In genomic region chr15:65814271-65814670, GRCh38 we compare ENCODE assay signal across 7 cellular contexts. TPM values are rescaled to one million over a fixed set of nuclear protein-coding genes. Genes with fewer than 3 reads are reported as not detected.
DNase-seq lines count a peak whose midpoint lies in the region; ATAC-seq, FAIRE-seq and TF ChIP-seq lines count a peak whose summit lies in the region.
"Not testable (repeated sequence)": the region's sequence is repeated elsewhere in the genome, so short reads cannot be mapped to it uniquely, and the experiment has no call there.

No MANE protein-coding gene starts in this region.

- CTCF ChIA-PET in OCI-LY7 (lab: Charles Lee; ENCODE audit: unreplicated experiment), result not testable (repeated sequence)
- CTCF ChIA-PET in activated CD4-positive, alpha-beta T cell treated with anti-CD3 and anti-CD28 coated beads, Interleukin-2, amount 10 ng/mL, durations not matched to agents 7 days and 5 days (lab: Charles Lee), result interaction anchor here (0.6 to 2.6 kb wide), 3 partner anchors 19 to 1763 kb away, joined by 3 to 7 read pairs (median 3); no protein-coding TSS in a partner anchor

- H2AFZ ChIP-seq in OCI-LY7 (ENCODE audit: low read length), result peak overlapping the region; percentile 3; the same call in 1 of the 2 replicates

- H4K20me1 ChIP-seq in OCI-LY7 (ENCODE audit: insufficient read depth, low read length), result not testable (repeated sequence)

- peaks cover 19% of the 10 kb centered on the region for H3K4me1 ChIP-seq in CD4-positive, CD25-positive, alpha-beta regulatory T cell (ENCODE audit: control insufficient read depth, insufficient read depth, low read length, poor library complexity, severe bottlenecking)
- peaks cover 25% of the 10 kb centered on the region for H3K4me1 ChIP-seq in OCI-LY7 (ENCODE audit: insufficient read depth, low read length, poor library complexity, severe bottlenecking)

- not testable (repeated sequence) for TF ChIP-seq CTCF in OCI-LY7 (conservative IDR thresholded peaks at IDR 0.05; ENCODE audit: low read length); osteocyte (IDR thresholded peaks at IDR 0.05)

- peaks cover 14 to 43% (median 31%) of the 10 kb centered on the region in 4 donors for H3K4me1 Mint-ChIP-seq in CD4-positive, CD25-positive, alpha-beta regulatory T cell
- peaks cover 33% of the 10 kb centered on the region for H3K4me1 Mint-ChIP-seq in activated CD4-positive, alpha-beta T cell treated with anti-CD3 and anti-CD28 coated beads, Interleukin-2, amount 10 ng/mL, durations not matched to agents 7 days and 5 days
- peaks cover 31% of the 10 kb centered on the region for H3K4me1 Mint-ChIP-seq in activated naive CD8-positive, alpha-beta T cell (ENCODE audit: low read depth)
- peaks cover 22 to 47% (median 34%) of the 10 kb centered on the region in 3 donors for H3K4me1 Mint-ChIP-seq in naive B cell
- H3K4me1 Mint-ChIP-seq in osteocyte (ENCODE audit: unreplicated experiment), result not testable (repeated sequence)

- not testable (repeated sequence) for TF ChIP-seq POLR2A in GM12891 (IDR thresholded peaks at IDR 0.05; ENCODE audit: low read depth, low read length)

- H3K27me3 Mint-ChIP-seq in CD4-positive, CD25-positive, alpha-beta regulatory T cell; activated CD4-positive, alpha-beta T cell treated with anti-CD3 and anti-CD28 coated beads, Interleukin-2, amount 10 ng/mL, durations not matched to agents 7 days and 5 days; activated naive CD8-positive, alpha-beta T cell; naive B cell; osteocyte (ENCODE audit: unreplicated experiment): not testable (repeated sequence)

- peak overlapping the region in 1 of 3 donors; percentile 37 for H3K27ac Mint-ChIP-seq in CD4-positive, CD25-positive, alpha-beta regulatory T cell
- H3K27ac Mint-ChIP-seq in activated CD4-positive, alpha-beta T cell treated with anti-CD3 and anti-CD28 coated beads, Interleukin-2, amount 10 ng/mL, durations not matched to agents 7 days and 5 days, result peak overlapping the region; percentile 43
- H3K27ac Mint-ChIP-seq in activated naive CD8-positive, alpha-beta T cell, result peak overlapping the region; percentile 11
- peak overlapping the region; percentile 88 to 100 (median 94) for H3K27ac Mint-ChIP-seq in naive B cell
- not testable (repeated sequence) for H3K27ac Mint-ChIP-seq in osteocyte (ENCODE audit: unreplicated experiment)

- not testable (repeated sequence) for BruUV-seq in OCI-LY7 (replicated peaks; lab: Mats Ljungman, UMichigan)

- not testable (repeated sequence) for H3K4me3 ChIP-seq in CD4-positive, CD25-positive, alpha-beta regulatory T cell (ENCODE audit: low read depth, low read length); OCI-LY7 (ENCODE audit: low read depth, low read length, poor library complexity, severe bottlenecking)

- not testable (repeated sequence) for H3K36me3 Mint-ChIP-seq in CD4-positive, CD25-positive, alpha-beta regulatory T cell; activated naive CD8-positive, alpha-beta T cell; naive B cell; osteocyte (ENCODE audit: unreplicated experiment)
- H3K36me3 Mint-ChIP-seq in activated CD4-positive, alpha-beta T cell treated with anti-CD3 and anti-CD28 coated beads, Interleukin-2, amount 10 ng/mL, durations not matched to agents 7 days and 5 days (ENCODE audit: low read depth), result peaks cover 15% of the 10 kb centered on the region

- H3K36me3 ChIP-seq in CD4-positive, CD25-positive, alpha-beta regulatory T cell (ENCODE audit: control insufficient read depth, insufficient read depth, low read length); OCI-LY7 (ENCODE audit: insufficient read depth, low read length): not testable (repeated sequence)

- not testable (repeated sequence) for H3K79me2 ChIP-seq in OCI-LY7 (ENCODE audit: insufficient read depth, low read depth, low read length)

- H3K9me2 ChIP-seq in OCI-LY7 (ENCODE audit: insufficient read depth, low read length), result not testable (repeated sequence)

- not testable (repeated sequence) for H3K27ac ChIP-seq in CD4-positive, CD25-positive, alpha-beta regulatory T cell (ENCODE audit: insufficient read depth, low read length, poor library complexity, severe bottlenecking); OCI-LY7 (ENCODE audit: low read depth, low read length, poor library complexity, severe bottlenecking)

- FAIRE-seq in GM12891 (lab: Jason Lieb, UNC), result not testable (repeated sequence)

- not testable (repeated sequence) for DNase-seq in CD4-positive, CD25-positive, alpha-beta regulatory T cell; GM12891 (ENCODE audit: insufficient read length, low spot score); OCI-LY7 (ENCODE audit: low spot score); activated CD4-positive, alpha-beta T cell treated with anti-CD3 and anti-CD28 coated beads, Interleukin-2, amount 10 ng/mL, durations not matched to agents 7 days and 5 days
- peak; percentile 47 for DNase-seq in naive B cell
- DNase-seq in osteocyte (ENCODE audit: extremely low spot score, unreplicated experiment), result peak; percentile 7

- POLR2A ChIA-PET in OCI-LY7 (lab: Charles Lee), result interaction anchor here (0.8 to 1.1 kb wide), 2 partner anchors 19 to 22 kb away, joined by 3 to 5 read pairs; partner anchors contain the start of gene DENND4A
- POLR2A ChIA-PET in activated CD4-positive, alpha-beta T cell treated with anti-CD3 and anti-CD28 coated beads, Interleukin-2, amount 10 ng/mL, durations not matched to agents 7 days and 5 days (lab: Charles Lee), result not testable (repeated sequence)

- ATAC-seq in CD4-positive, CD25-positive, alpha-beta regulatory T cell (ENCODE audit: low read depth in 2 of 2), result not testable (repeated sequence)
- ATAC-seq in naive B cell (ENCODE audit: low read depth in 2 of 2), result peak; percentile 27 to 34

- not testable (repeated sequence) for H3K9me3 Mint-ChIP-seq in CD4-positive, CD25-positive, alpha-beta regulatory T cell; activated naive CD8-positive, alpha-beta T cell (ENCODE audit: low read depth); osteocyte (ENCODE audit: unreplicated experiment)
- H3K9me3 Mint-ChIP-seq in activated CD4-positive, alpha-beta T cell treated with anti-CD3 and anti-CD28 coated beads, Interleukin-2, amount 10 ng/mL, durations not matched to agents 7 days and 5 days, result peaks cover 13% of the 10 kb centered on the region
- H3K9me3 Mint-ChIP-seq in naive B cell, result peaks cover 2 to 11% (median 5%) of the 10 kb centered on the region in 7 donors

- intact Hi-C loops in OCI-LY7 (cut with micrococcal nuclease; ENCODE audit: unreplicated experiment), result not testable (repeated sequence)

- H3K27me3 ChIP-seq in CD4-positive, CD25-positive, alpha-beta regulatory T cell (ENCODE audit: control insufficient read depth, insufficient read depth, low read length), result not testable (repeated sequence)

- not testable (repeated sequence) for H3K9me3 ChIP-seq in CD4-positive, CD25-positive, alpha-beta regulatory T cell (ENCODE audit: control insufficient read depth in 2 of 2, low read length in 2 of 2)
- H3K9me3 ChIP-seq in OCI-LY7 (ENCODE audit: low read length), result peaks cover 12% of the 10 kb centered on the region; the same call in 1 of the 2 replicates

- not testable (repeated sequence) for H3K4me2 ChIP-seq in OCI-LY7 (ENCODE audit: low read length)

- peak overlapping the region in 3 of 4 donors; percentile 4 to 76 (median 13) for H3K4me3 Mint-ChIP-seq in CD4-positive, CD25-positive, alpha-beta regulatory T cell
- H3K4me3 Mint-ChIP-seq in activated CD4-positive, alpha-beta T cell treated with anti-CD3 and anti-CD28 coated beads, Interleukin-2, amount 10 ng/mL, durations not matched to agents 7 days and 5 days; activated naive CD8-positive, alpha-beta T cell; osteocyte (ENCODE audit: unreplicated experiment): not testable (repeated sequence)
- H3K4me3 Mint-ChIP-seq in naive B cell, result peak overlapping the region; percentile 2 to 80 (median 54)

TF ChIP-seq in GM12891, 5 proteins besides CTCF, POLR2A, EP300 and RAD21:
- peak; percentile 68 for TF ChIP-seq SPI1 (IDR thresholded peaks at IDR 0.05; ENCODE audit: low read depth, low read length)

RNA-seq across cellular contexts. Expression of gene DENND4A, which starts 22.2 kb away (rescaled TPM):
- total RNA-seq in CD4-positive, CD25-positive, alpha-beta regulatory T cell, result 88.4 TPM
- polyA plus RNA-seq in CD4-positive, CD25-positive, alpha-beta regulatory T cell, result 10 to 100 TPM in 3 of 4 donors, 1 to 10 TPM in 1; 9.6 to 13.2 (median 12.1) TPM
- 17.3 TPM for polyA plus RNA-seq in GM12891 (2012; ENCODE audit: low read depth, missing spikeins)
- 42.7 and 47.9 TPM in 2 replicates for total RNA-seq in OCI-LY7 (2014; rRNA removed; shearing (Covaris generic))
- total RNA-seq in OCI-LY7 (2022) (86.5 and 96.3 TPM in 2 replicates), osteocyte (22.5 and 24.5 TPM in 2 replicates)
- 10 to 100 TPM; 30.9 to 40.2 TPM for total RNA-seq in activated CD4-positive, alpha-beta T cell treated with anti-CD3 and anti-CD28 coated beads, Interleukin-2, amount 10 ng/mL, durations not matched to agents 7 days and 5 days
- 10 to 100 TPM; 18.3 to 38.9 (median 26.8) TPM for polyA plus RNA-seq in naive B cell (ENCODE audit: low read depth in 6 of 6)

RNA-seq across cellular contexts. Expression of gene RAB11A, which starts 55.0 kb away (rescaled TPM):
- 115 TPM for total RNA-seq in CD4-positive, CD25-positive, alpha-beta regulatory T cell
- 100 to 1,000 TPM; 229 to 330 (median 265) TPM for polyA plus RNA-seq in CD4-positive, CD25-positive, alpha-beta regulatory T cell
- polyA plus RNA-seq in GM12891 (2012; ENCODE audit: low read depth, missing spikeins), result 250 TPM
- total RNA-seq in OCI-LY7 (2014; rRNA removed; shearing (Covaris generic)), result 116 and 130 TPM in 2 replicates
- total RNA-seq in OCI-LY7 (2022) (196 and 197 TPM in 2 replicates), osteocyte (317 and 321 TPM in 2 replicates)
- 100 to 1,000 TPM; 168 to 169 TPM for total RNA-seq in activated CD4-positive, alpha-beta T cell treated with anti-CD3 and anti-CD28 coated beads, Interleukin-2, amount 10 ng/mL, durations not matched to agents 7 days and 5 days
- polyA plus RNA-seq in naive B cell (ENCODE audit: low read depth in 6 of 6), result 100 to 1,000 TPM; 204 to 294 (median 234) TPM
